Comparison of ENCODE assay signal across 8 cellular contexts in the genomic region with DNA sequence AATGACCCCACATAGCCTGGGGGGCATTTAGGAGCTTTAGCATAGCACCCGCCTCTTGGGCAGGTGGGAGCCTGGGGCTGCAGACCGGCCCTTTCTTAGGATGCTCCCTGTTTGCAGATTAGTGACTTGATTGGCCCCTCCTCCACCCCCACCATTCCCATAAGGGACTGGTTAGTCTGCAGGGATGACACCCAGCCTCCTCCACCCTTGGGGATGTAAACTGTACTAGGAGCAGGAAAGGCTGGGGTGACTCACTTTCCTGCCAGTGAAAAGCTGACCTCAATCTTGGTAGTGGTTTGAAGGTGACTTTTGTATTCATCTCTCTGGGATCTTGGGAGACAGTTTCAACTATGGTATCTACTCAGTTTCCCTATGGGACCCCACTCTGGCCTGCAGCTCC. TPM values are rescaled to one million over a fixed set of nuclear protein-coding genes. Genes with fewer than 3 reads are reported as not detected.
DNase-seq lines count a peak whose midpoint lies in the region; ATAC-seq, FAIRE-seq and TF ChIP-seq lines count a peak whose summit lies in the region.
"Had no signal": no experiment of that assay in that cellular context is flagged by ENCODE, and none has a peak within 500 bp of the region (broad histone marks: within the 10 kb centered on the region; RNA-seq: fewer than 3 reads in every experiment).

No MANE protein-coding gene starts in this region.

- H3F3A ChIP-seq in smooth muscle cell (ENCODE audit: low read depth): peaks cover 10% of the 10 kb centered on the region

- peaks cover 4 to 18% of the 10 kb centered on the region in 2 donors for H3K36me3 Mint-ChIP-seq in stimulated activated naive B cell treated with anti-CD40 and anti-IgM and Interleukin-4, amounts not matched to agents 10 μg/mL and 1 μg/mL and 100 μg/mL, for 72 hours

- peaks cover 87% of the 10 kb centered on the region for H4K20me1 ChIP-seq in smooth muscle cell (ENCODE audit: low read depth)

- H3K4me2 ChIP-seq in smooth muscle cell: peak overlapping the region; percentile 34

- no peak for TF ChIP-seq POLR2A in H54 (IDR thresholded peaks at IDR 0.05; ENCODE audit: low read depth, low read length)

- peaks cover 1 to 5% of the 10 kb centered on the region in 2 donors for H3K9me3 Mint-ChIP-seq in stimulated activated naive B cell treated with anti-CD40 and anti-IgM and Interleukin-4, amounts not matched to agents 10 μg/mL and 1 μg/mL and 100 μg/mL, for 72 hours

- no peak for ATAC-seq in HG03135 (IDR thresholded peaks at IDR 0.05; ENCODE audit: unreplicated experiment)
- no peak for ATAC-seq in stimulated activated naive B cell treated with anti-CD40 and anti-IgM and Interleukin-4, amounts not matched to agents 10 μg/mL and 1 μg/mL and 100 μg/mL, for 72 hours (replicated peaks)

- no peak overlapping the region for H2AFZ ChIP-seq in smooth muscle cell (ENCODE audit: low read depth)

- H3K9me3 ChIP-seq in SJSA1 (replicated peaks) (no peaks in the 10 kb centered on the region), smooth muscle cell (replicated peaks; ENCODE audit: low read depth) (no peaks in the 10 kb centered on the region)

- H3K4me1 ChIP-seq in SJSA1 (replicated peaks) (peaks cover 42% of the 10 kb centered on the region), smooth muscle cell (ENCODE audit: low read depth) (peaks cover 10% of the 10 kb centered on the region)

- H3K36me3 ChIP-seq in SJSA1: peaks cover 59% of the 10 kb centered on the region
- peaks cover 4% of the 10 kb centered on the region for H3K36me3 ChIP-seq in smooth muscle cell (ENCODE audit: low read depth)

- 36% methylated on average over 2 of the region's 2 CpGs for whole genome bisulfite sequencing in smooth muscle cell (ENCODE audit: low lambda C conversion rate)

- H3K27me3 ChIP-seq in SJSA1 (replicated peaks): no peaks in the 10 kb centered on the region
- H3K27me3 ChIP-seq in smooth muscle cell (ENCODE audit: low read depth): no peaks in the 10 kb centered on the region

- peaks cover 0 to 12% of the 10 kb centered on the region in 2 donors for H3K27me3 Mint-ChIP-seq in stimulated activated naive B cell treated with anti-CD40 and anti-IgM and Interleukin-4, amounts not matched to agents 10 μg/mL and 1 μg/mL and 100 μg/mL, for 72 hours

- H3K4me3 Mint-ChIP-seq in stimulated activated naive B cell treated with anti-CD40 and anti-IgM and Interleukin-4, amounts not matched to agents 10 μg/mL and 1 μg/mL and 100 μg/mL, for 72 hours: no peak overlapping the region

- H3K4me3 ChIP-seq in SJSA1 (no peak overlapping the region), smooth muscle cell (no peak overlapping the region)

- DNase-seq in H54 (ENCODE audit: insufficient read length, low spot score) (peak; percentile 71), SJSA1 (ENCODE audit: low read depth in 1 of 2, low spot score in 2 of 2) (peak; percentile 76 to 78), fibroblast of peridontal ligament (ENCODE audit: extremely low read depth) (peak; percentile 39), smooth muscle cell (lab: John Stamatoyannopoulos, UW; ENCODE audit: unreplicated experiment) (no peak), GM10266 (ENCODE audit: extremely low spot score) (no peak)
- no peak for DNase-seq in stimulated activated naive B cell treated with anti-CD40 and anti-IgM and Interleukin-4, amounts not matched to agents 10 μg/mL and 1 μg/mL and 100 μg/mL, for 72 hours

- peak; percentile 93 for FAIRE-seq in H54 (lab: Jason Lieb, UNC)
- FAIRE-seq: GM19239 had no signal

- TF ChIP-seq CTCF in smooth muscle cell (IDR thresholded peaks at IDR 0.05; ENCODE audit: borderline replicate concordance, insufficient read depth, poor library complexity, severe bottlenecking) (no peak), GM10266 (IDR thresholded peaks at IDR 0.05; ENCODE audit: control insufficient read depth, insufficient read depth, low read depth, missing control alignments) (no peak)

- peaks cover 10 to 11% of the 10 kb centered on the region in 2 donors for H3K4me1 Mint-ChIP-seq in stimulated activated naive B cell treated with anti-CD40 and anti-IgM and Interleukin-4, amounts not matched to agents 10 μg/mL and 1 μg/mL and 100 μg/mL, for 72 hours

- H3K27ac ChIP-seq in SJSA1: peak overlapping the region; percentile 57
- peak overlapping the region; percentile 64 for H3K27ac ChIP-seq in smooth muscle cell (ENCODE audit: low read depth)

- peaks cover 73% of the 10 kb centered on the region for H3K79me2 ChIP-seq in smooth muscle cell (ENCODE audit: low read depth)

- no peak overlapping the region for H3K9ac ChIP-seq in smooth muscle cell (ENCODE audit: low read depth)

- H3K27ac Mint-ChIP-seq in stimulated activated naive B cell treated with anti-CD40 and anti-IgM and Interleukin-4, amounts not matched to agents 10 μg/mL and 1 μg/mL and 100 μg/mL, for 72 hours: no peak overlapping the region

RNA-seq across cellular contexts. Expression of a gene that starts 24.2 kb away (rescaled TPM):
- 48.2 and 91.5 TPM in 2 replicates for total RNA-seq in SJSA1 (2014; rRNA removed; shearing (Covaris generic))
- total RNA-seq in smooth muscle cell: 25.3 and 26.0 TPM in 2 replicates
- 22.2 and 30.9 TPM in 2 replicates for polyA plus RNA-seq in smooth muscle cell

Comparison
In these comparisons a context has a peak if more than half of its experiments do, and no peak if none do; other contexts are left out.
1. DNase-seq: peak in H54 (single experiment), SJSA1 (2 of 2) and fibroblast of peridontal ligament (single experiment); none in smooth muscle cell (single experiment), stimulated activated naive B cell treated with anti-CD40 and anti-IgM and Interleukin-4, amounts not matched to agents 10 μg/mL and 1 μg/mL and 100 μg/mL, for 72 hours (single experiment) and GM10266 (single experiment).